8 cellular contexts compared by ENCODE assay signal in genomic region chr10:74827045-74827441, GRCh38. TPM values are rescaled to one million over a fixed set of nuclear protein-coding genes. Genes with fewer than 3 reads are reported as not detected.
DNase-seq lines count a peak whose midpoint lies in the region; ATAC-seq lines count a peak whose summit lies in the region.

No MANE protein-coding gene starts in this region.

- H3K4me3 ChIP-seq in SJSA1, result peak overlapping the region; percentile 68
- peak overlapping the region; percentile 75 for H3K4me3 ChIP-seq in right cardiac atrium (ENCODE audit: low read length)

- H3K9me3 Mint-ChIP-seq in activated CD8-positive, alpha-beta memory T cell treated with anti-CD3 and anti-CD28 coated beads, Interleukin-2, amount 10 ng/mL, durations not matched to agents 7 days and 5 days (ENCODE audit: low read depth), result no peaks in the 10 kb centered on the region
- peaks cover 5% of the 10 kb centered on the region for H3K9me3 Mint-ChIP-seq in stimulated activated memory B cell treated with anti-CD40 and anti-IgM and Interleukin-4, amounts not matched to agents 10 μg/mL and 1 μg/mL and 100 μg/mL, for 72 hours

- no peak for DNase-seq in activated CD8-positive, alpha-beta memory T cell treated with anti-CD3 and anti-CD28 coated beads, Interleukin-2, amount 10 ng/mL, durations not matched to agents 7 days and 5 days
- DNase-seq in activated CD8-positive, alpha-beta memory T cell treated with anti-CD3 and anti-CD28 coated beads, Interleukin-2, amount 50 U/mL, for 48 hours, result no peak
- DNase-seq in SJSA1 (ENCODE audit: low read depth in 1 of 2, low spot score in 2 of 2), result no peak
- no peak for DNase-seq in right cardiac atrium
- DNase-seq in SIG-M5 treated with dmso at 0.1 percent for 504 hours (lab: John Stamatoyannopoulos, UW; ENCODE audit: unreplicated experiment), result no peak
- no peak for DNase-seq in stimulated activated CD4-positive, alpha-beta T cell treated with anti-CD3 and anti-CD28 coated beads, Interleukin-2, amount 100 ng/mL, for 24 hours

- H3K4me3 Mint-ChIP-seq in activated CD8-positive, alpha-beta memory T cell treated with anti-CD3 and anti-CD28 coated beads, Interleukin-2, amount 10 ng/mL, durations not matched to agents 7 days and 5 days, result peak overlapping the region; percentile 84
- peak overlapping the region; percentile 96 for H3K4me3 Mint-ChIP-seq in stimulated activated memory B cell treated with anti-CD40 and anti-IgM and Interleukin-4, amounts not matched to agents 10 μg/mL and 1 μg/mL and 100 μg/mL, for 72 hours

- H3K9me3 ChIP-seq in SJSA1 (replicated peaks) (no peaks in the 10 kb centered on the region), right cardiac atrium (ENCODE audit: control insufficient read depth, low read length) (no peaks in the 10 kb centered on the region)

- H3K27me3 Mint-ChIP-seq in activated CD8-positive, alpha-beta memory T cell treated with anti-CD3 and anti-CD28 coated beads, Interleukin-2, amount 10 ng/mL, durations not matched to agents 7 days and 5 days, result no peaks in the 10 kb centered on the region
- H3K27me3 Mint-ChIP-seq in stimulated activated memory B cell treated with anti-CD40 and anti-IgM and Interleukin-4, amounts not matched to agents 10 μg/mL and 1 μg/mL and 100 μg/mL, for 72 hours, result no peaks in the 10 kb centered on the region

- 8% methylated on average over 17 of the region's 17 CpGs for WGBS in right cardiac atrium

- no peaks in the 10 kb centered on the region for H3K36me3 ChIP-seq in SJSA1

- H3K4me1 ChIP-seq in SJSA1 (replicated peaks) (0 out of 2 replicates have a peak, but pooled peaks cover 4% of the 10 kb centered on the region), right cardiac atrium (ENCODE audit: control insufficient read depth, insufficient read depth, low read length) (peaks cover 5% of the 10 kb centered on the region)

- H3K36me3 Mint-ChIP-seq in activated CD8-positive, alpha-beta memory T cell treated with anti-CD3 and anti-CD28 coated beads, Interleukin-2, amount 10 ng/mL, durations not matched to agents 7 days and 5 days, result peaks cover 10% of the 10 kb centered on the region
- peaks cover 6% of the 10 kb centered on the region for H3K36me3 Mint-ChIP-seq in stimulated activated memory B cell treated with anti-CD40 and anti-IgM and Interleukin-4, amounts not matched to agents 10 μg/mL and 1 μg/mL and 100 μg/mL, for 72 hours

- intact Hi-C loops in right cardiac atrium (cut with DNase I), result loop anchor here in 3 of 4 donors (5.0 to 10.0 kb wide), 3 partner anchors 240 to 408 kb away; partner anchors contain the start of gene COMTD1 (in 1 of the 3)

- H3K27ac Mint-ChIP-seq in activated CD8-positive, alpha-beta memory T cell treated with anti-CD3 and anti-CD28 coated beads, Interleukin-2, amount 10 ng/mL, durations not matched to agents 7 days and 5 days, result peak overlapping the region; percentile 68
- H3K27ac Mint-ChIP-seq in stimulated activated memory B cell treated with anti-CD40 and anti-IgM and Interleukin-4, amounts not matched to agents 10 μg/mL and 1 μg/mL and 100 μg/mL, for 72 hours, result peak overlapping the region; percentile 81

- peaks cover 47% of the 10 kb centered on the region for H3K4me1 Mint-ChIP-seq in activated CD8-positive, alpha-beta memory T cell treated with anti-CD3 and anti-CD28 coated beads, Interleukin-2, amount 10 ng/mL, durations not matched to agents 7 days and 5 days
- H3K4me1 Mint-ChIP-seq in stimulated activated memory B cell treated with anti-CD40 and anti-IgM and Interleukin-4, amounts not matched to agents 10 μg/mL and 1 μg/mL and 100 μg/mL, for 72 hours, result peaks cover 50% of the 10 kb centered on the region

- CTCF ChIA-PET in activated CD8-positive, alpha-beta memory T cell treated with anti-CD3 and anti-CD28 coated beads, Interleukin-2, amount 10 ng/mL, durations not matched to agents 7 days and 5 days (lab: Charles Lee), result interaction anchor here (1.4 to 1.6 kb wide), 2 partner anchors 409 to 582 kb away, joined by 3 to 5 read pairs; partner anchors contain the start of gene COMTD1

- H3K27ac ChIP-seq in SJSA1 (no peak overlapping the region), right cardiac atrium (ENCODE audit: low read length) (peak overlapping the region; percentile 88)

- H3K27me3 ChIP-seq in SJSA1 (replicated peaks) (no peaks in the 10 kb centered on the region), right cardiac atrium (ENCODE audit: control insufficient read depth, insufficient read depth) (no peaks in the 10 kb centered on the region)

- ATAC-seq in activated CD8-positive, alpha-beta memory T cell treated with anti-CD3 and anti-CD28 coated beads, Interleukin-2, amount 10 ng/mL, durations not matched to agents 7 days and 5 days, result peak; percentile 1
- ATAC-seq in right cardiac atrium, result no peak
- no peak for ATAC-seq in stimulated activated memory B cell treated with anti-CD40 and anti-IgM and Interleukin-4, amounts not matched to agents 10 μg/mL and 1 μg/mL and 100 μg/mL, for 72 hours
- no peak for ATAC-seq in GM21390 (IDR thresholded peaks at IDR 0.05; ENCODE audit: unreplicated experiment)

RNA-seq across cellular contexts. Expression of gene KAT6B, which starts 0.6 kb away (rescaled TPM):
- 10 to 100 TPM; 32.5 to 33.9 TPM for total RNA-seq in activated CD8-positive, alpha-beta memory T cell treated with anti-CD3 and anti-CD28 coated beads, Interleukin-2, amount 10 ng/mL, durations not matched to agents 7 days and 5 days
- total RNA-seq in SJSA1 (2014; rRNA removed; shearing (Covaris generic)), result 6.0 and 10.7 TPM in 2 replicates
- total RNA-seq in right cardiac atrium, result 10 to 100 TPM; 44.1 to 53.0 (median 46.7) TPM
- 11.3 TPM for polyA plus RNA-seq in right cardiac atrium
